ENCODE assay signal across 17 cellular contexts in the genomic region with DNA sequence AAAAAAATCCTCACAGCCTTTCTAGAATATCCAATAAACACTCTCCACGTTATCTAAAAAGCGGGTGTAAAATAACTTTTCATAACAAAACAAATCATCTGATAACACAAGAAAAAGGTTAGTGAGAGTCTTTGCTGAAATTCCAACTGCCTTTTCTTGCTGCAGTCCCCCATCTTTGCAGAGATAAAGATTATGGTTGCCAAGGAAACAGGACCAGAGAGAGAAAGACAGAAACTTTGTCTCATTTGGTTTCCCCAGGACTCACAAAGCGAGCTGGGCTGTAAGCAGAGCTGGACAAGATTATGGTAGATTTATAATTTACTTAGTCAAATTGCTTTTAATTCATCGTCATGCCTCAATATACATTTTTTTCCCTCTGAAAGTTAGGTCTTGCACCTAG.
"Had no signal": no experiment of that assay in that cellular context is flagged by ENCODE, and none has a peak within 500 bp of the region (broad histone marks: within the 10 kb centered on the region; RNA-seq: fewer than 3 reads in every experiment).

No MANE protein-coding gene starts in this region.

- DNase-seq: activated effector memory CD4-positive, alpha-beta T cell treated with anti-CD3 and anti-CD28 coated beads, Interleukin-2, amount 50 U/mL, for 16 hours; activated T-cell treated with anti-CD3 and anti-CD28 coated beads, Interleukin-2, amount 50 U/mL, for 4 hours; adrenal gland; body of pancreas; central memory CD4-positive, alpha-beta T cell; colonic mucosa; effector CD4-positive, alpha-beta T cell; esophagus squamous epithelium; mesenchymal stem cell; nephron progenitor cell; stimulated activated CD4-positive, alpha-beta T cell treated with anti-CD3 and anti-CD28 coated beads, Interleukin-2, amount 100 ng/mL, for 48 hours; stimulated activated naive B cell treated with anti-CD40 and anti-IgM and Interleukin-4, amounts not matched to agents 10 μg/mL and 1 μg/mL and 100 μg/mL, for 72 hours; T-helper 1 cell; T1000; thyroid gland had no signal

- H3K4me1 ChIP-seq: adrenal gland, body of pancreas, colonic mucosa, thyroid gland had no signal

- H3K27ac ChIP-seq: adrenal gland, body of pancreas, colonic mucosa, thyroid gland had no signal

- H3K4me3 ChIP-seq: adrenal gland, body of pancreas, colonic mucosa, esophagus squamous epithelium, thyroid gland had no signal

- H3K27me3 ChIP-seq: body of pancreas, colonic mucosa, esophagus squamous epithelium, thyroid gland had no signal

- H3K9me3 ChIP-seq: adrenal gland, body of pancreas, colonic mucosa, esophagus squamous epithelium, thyroid gland had no signal

- FAIRE-seq: endothelial cell of umbilical vein, urothelium cell line had no signal

- H3K36me3 ChIP-seq: adrenal gland, colonic mucosa, thyroid gland had no signal
